In genomic region chr6:149336529-149336928, GRCh38 we compare ENCODE assay signal across 9 cellular contexts. TPM values are rescaled to one million over a fixed set of nuclear protein-coding genes. Genes with fewer than 3 reads are reported as not detected.
A peak's percentile ranks its signal among the peaks of the same experiment; 100 is the strongest.
DNase-seq lines count a peak whose midpoint lies in the region; ATAC-seq lines count a peak whose summit lies in the region.
"Had no signal": no experiment of that assay in that cellular context is flagged by ENCODE, and none has a peak within 500 bp of the region (broad histone marks: within the 10 kb centered on the region; RNA-seq: fewer than 3 reads in every experiment).

No MANE protein-coding gene starts in this region.

- peak overlapping the region; percentile 62 for H3K4me3 Mint-ChIP-seq in stimulated activated naive CD8-positive, alpha-beta T cell treated with anti-CD3 and anti-CD28 coated beads, Interleukin-15, Interleukin-2, amounts not matched to agents 100 ng/mL and 50 ng/mL, for 24 hours
- H3K4me3 Mint-ChIP-seq in activated T-helper 2 cell treated with anti-CD3 and anti-CD28 coated beads, Interferon-gamma antibody, Interleukin-2, Interleukin-4, amounts not matched to agents 10 μg/mL and 5 μg/mL and 100 μg/mL, durations not matched to agents 14 hours and 24 hours and 36 hours (ENCODE audit: low read depth): peak overlapping the region; percentile 45

- intact Hi-C loops in activated T-helper 2 cell treated with anti-CD3 and anti-CD28 coated beads, Interferon-gamma antibody, Interleukin-2, Interleukin-4, amounts not matched to agents 10 μg/mL and 5 μg/mL and 100 μg/mL, durations not matched to agents 14 hours and 24 hours and 36 hours (cut with micrococcal nuclease): loop anchor here (1.0 to 5.0 kb wide), 6 partner anchors 8 to 304 kb away; no protein-coding TSS in a partner anchor

- peak overlapping the region; percentile 93 for H3K27ac Mint-ChIP-seq in stimulated activated naive CD8-positive, alpha-beta T cell treated with anti-CD3 and anti-CD28 coated beads, Interleukin-15, Interleukin-2, amounts not matched to agents 100 ng/mL and 50 ng/mL, for 24 hours
- peak overlapping the region; percentile 88 for H3K27ac Mint-ChIP-seq in activated T-helper 2 cell treated with anti-CD3 and anti-CD28 coated beads, Interferon-gamma antibody, Interleukin-2, Interleukin-4, amounts not matched to agents 10 μg/mL and 5 μg/mL and 100 μg/mL, durations not matched to agents 14 hours and 24 hours and 36 hours

- no peak for DNase-seq in stimulated activated naive CD8-positive, alpha-beta T cell treated with anti-CD3 and anti-CD28 coated beads, Interleukin-15, Interleukin-2, amounts not matched to agents 100 U/mL and 50 U/mL, for 24 hours
- DNase-seq in activated T-helper 2 cell treated with anti-CD3 and anti-CD28 coated beads, Interferon-gamma antibody, Interleukin-2, Interleukin-4, amounts not matched to agents 10 μg/mL and 5 μg/mL and 100 μg/mL, durations not matched to agents 14 hours and 24 hours and 36 hours (ENCODE audit: low spot score): no peak
- DNase-seq in left kidney (ENCODE audit: low read depth, low spot score) (peak; percentile 41), T1000 (lab: John Stamatoyannopoulos, UW) (no peak), NCI-H446 (lab: John Stamatoyannopoulos, UW) (no peak)
- DNase-seq: SIG-M5 had no signal

- H3K36me3 Mint-ChIP-seq in stimulated activated naive CD8-positive, alpha-beta T cell treated with anti-CD3 and anti-CD28 coated beads, Interleukin-15, Interleukin-2, amounts not matched to agents 100 ng/mL and 50 ng/mL, for 24 hours (ENCODE audit: low read depth): peaks cover 14% of the 10 kb centered on the region
- H3K36me3 Mint-ChIP-seq in activated T-helper 2 cell treated with anti-CD3 and anti-CD28 coated beads, Interferon-gamma antibody, Interleukin-2, Interleukin-4, amounts not matched to agents 10 μg/mL and 5 μg/mL and 100 μg/mL, durations not matched to agents 14 hours and 24 hours and 36 hours (ENCODE audit: low read depth): peaks cover 46% of the 10 kb centered on the region

- no peaks in the 10 kb centered on the region for H3K9me3 Mint-ChIP-seq in stimulated activated naive CD8-positive, alpha-beta T cell treated with anti-CD3 and anti-CD28 coated beads, Interleukin-15, Interleukin-2, amounts not matched to agents 100 ng/mL and 50 ng/mL, for 24 hours
- peaks cover 9% of the 10 kb centered on the region for H3K9me3 Mint-ChIP-seq in activated T-helper 2 cell treated with anti-CD3 and anti-CD28 coated beads, Interferon-gamma antibody, Interleukin-2, Interleukin-4, amounts not matched to agents 10 μg/mL and 5 μg/mL and 100 μg/mL, durations not matched to agents 14 hours and 24 hours and 36 hours

- no peak for ATAC-seq in stimulated activated naive CD8-positive, alpha-beta T cell treated with anti-CD3 and anti-CD28 coated beads, Interleukin-15, Interleukin-2, amounts not matched to agents 100 U/mL and 50 U/mL, for 24 hours
- no peak for ATAC-seq in GM18867 (IDR thresholded peaks at IDR 0.05; ENCODE audit: unreplicated experiment)
- ATAC-seq in GM18873 (IDR thresholded peaks at IDR 0.05; ENCODE audit: low FRiP score, unreplicated experiment): no peak

- H3K4me1 Mint-ChIP-seq in stimulated activated naive CD8-positive, alpha-beta T cell treated with anti-CD3 and anti-CD28 coated beads, Interleukin-15, Interleukin-2, amounts not matched to agents 100 ng/mL and 50 ng/mL, for 24 hours (ENCODE audit: low read depth): peaks cover 93% of the 10 kb centered on the region
- H3K4me1 Mint-ChIP-seq in activated T-helper 2 cell treated with anti-CD3 and anti-CD28 coated beads, Interferon-gamma antibody, Interleukin-2, Interleukin-4, amounts not matched to agents 10 μg/mL and 5 μg/mL and 100 μg/mL, durations not matched to agents 14 hours and 24 hours and 36 hours (ENCODE audit: low read depth): peaks cover 79% of the 10 kb centered on the region

- H3K27me3 Mint-ChIP-seq in stimulated activated naive CD8-positive, alpha-beta T cell treated with anti-CD3 and anti-CD28 coated beads, Interleukin-15, Interleukin-2, amounts not matched to agents 100 ng/mL and 50 ng/mL, for 24 hours: no peaks in the 10 kb centered on the region
- no peaks in the 10 kb centered on the region for H3K27me3 Mint-ChIP-seq in activated T-helper 2 cell treated with anti-CD3 and anti-CD28 coated beads, Interferon-gamma antibody, Interleukin-2, Interleukin-4, amounts not matched to agents 10 μg/mL and 5 μg/mL and 100 μg/mL, durations not matched to agents 14 hours and 24 hours and 36 hours (ENCODE audit: low read depth)

RNA-seq across cellular contexts. Expression of gene TAB2, which starts 19.0 kb away (rescaled TPM):
- 106 and 110 TPM in 2 replicates for total RNA-seq in activated T-helper 2 cell treated with anti-CD3 and anti-CD28 coated beads, Interferon-gamma antibody, Interleukin-2, Interleukin-4, amounts not matched to agents 10 μg/mL and 5 μg/mL and 100 μg/mL, durations not matched to agents 14 hours and 24 hours and 36 hours
